In genomic region chr2:103773884-103774283, GRCh38 we compare ENCODE assay signal across 27 cellular contexts.
DNase-seq lines count a peak whose midpoint lies in the region; ATAC-seq, FAIRE-seq and TF ChIP-seq lines count a peak whose summit lies in the region.
"Had no signal": no experiment of that assay in that cellular context is flagged by ENCODE, and none has a peak within 500 bp of the region (broad histone marks: within the 10 kb centered on the region; RNA-seq: fewer than 3 reads in every experiment).

No MANE protein-coding gene starts in this region.

- no peak for TF ChIP-seq EP300 in K562 (IDR thresholded peaks at IDR 0.05; ENCODE audit: low read length)

- peak; percentile 69 for DNase-seq in Caki2 (ENCODE audit: low read depth)
- DNase-seq in NCI-H226: peak; percentile 36
- no peak for DNase-seq in K562 (ENCODE audit: extremely low read depth in 1 of 4, low spot score in 3 of 4)
- DNase-seq in kidney tubule cell (ENCODE audit: low spot score): peak; percentile 89
- no peak for DNase-seq in thyroid gland
- DNase-seq in COLO829 (ENCODE audit: low spot score): no peak
- DNase-seq in NOMO-1 treated with DMSO at 0.1 percent for 48 hours (lab: John Stamatoyannopoulos, UW; ENCODE audit: unreplicated experiment): no peak
- DNase-seq: activated CD4-positive, alpha-beta T cell treated with anti-CD3 and anti-CD28 coated beads, Interleukin-2, amount 50 U/mL, for 1 hour; effector CD4-positive, alpha-beta T cell; esophagus squamous epithelium; H7; naive thymus-derived CD8-positive, alpha-beta T cell; NCI-H2029 treated with DMSO at 0.1 percent for 48 hours; NCI-H510A treated with DMSO at 0.1 percent for 48 hours; stimulated activated CD4-positive, alpha-beta T cell treated with anti-CD3 and anti-CD28 coated beads, Interleukin-12 subunit alpha, Interleukin-12 subunit beta, amount 100 ng/mL, for 4 hours; stomach; T-helper 2 cell; WERI-Rb-1 had no signal

- BruUV-seq in K562 (replicated peaks; lab: Mats Ljungman, UMichigan): no TSS peak

- no peaks in the 10 kb centered on the region for H3K27me3 ChIP-seq in K562 (ENCODE audit: control insufficient read depth in 2 of 2, insufficient read depth in 2 of 2, low read length in 2 of 2)
- no peaks in the 10 kb centered on the region for H3K27me3 ChIP-seq in thyroid gland
- H3K27me3 ChIP-seq: ascending aorta; BLaER1 treated with 17β-estradiol and CSF1 and Interleukin-3, amounts not matched to agents 10 nM and 100 nM; esophagus squamous epithelium; gastroesophageal sphincter; right atrium auricular region; stomach had no signal

- in situ Hi-C loops in Caki2 (cut with HindIII; ENCODE audit: low pct_unique_long_range_greater_than_20kb, low sequenced_read_pairs): no loop called here
- in situ Hi-C loops in K562 (cut with MboI): no loop called here

- H3K9ac ChIP-seq in K562 (ENCODE audit: insufficient read depth in 1 of 2, low read depth in 2 of 2, low read length in 2 of 2): no peak overlapping the region
- H3K9ac ChIP-seq: BLaER1 treated with 17β-estradiol and CSF1 and Interleukin-3, amounts not matched to agents 10 nM and 100 nM had no signal

- H3K36me3 ChIP-seq in K562 (ENCODE audit: control insufficient read depth, insufficient read depth, low read length): no peaks in the 10 kb centered on the region
- H3K36me3 ChIP-seq in thyroid gland: no peaks in the 10 kb centered on the region
- H3K36me3 ChIP-seq: ascending aorta; BLaER1 treated with 17β-estradiol and CSF1 and Interleukin-3, amounts not matched to agents 10 nM and 100 nM; esophagus squamous epithelium; gastroesophageal sphincter; right atrium auricular region; stomach; WERI-Rb-1 had no signal

- POLR2A ChIA-PET in K562 (lab: Yijun Ruan, JAX): no interaction called here

- 5% methylated on average over 4 of the region's 4 CpGs for WGBS in K562 (ENCODE audit: insufficient coverage, low coverage, missing lambda C conversion rate)
- 85 to 86% methylated on average over 4 of the region's 4 CpGs for WGBS in thyroid gland, 2 donors

- no peaks in the 10 kb centered on the region for H3K4me1 ChIP-seq in K562 (replicated peaks in 1 of 2; ENCODE audit: control insufficient read depth in 2 of 2, insufficient read depth in 2 of 2, low read length in 2 of 2)
- no peaks in the 10 kb centered on the region for H3K4me1 ChIP-seq in thyroid gland
- H3K4me1 ChIP-seq: ascending aorta; BLaER1 treated with 17β-estradiol and CSF1 and Interleukin-3, amounts not matched to agents 10 nM and 100 nM; esophagus squamous epithelium; gastroesophageal sphincter; right atrium auricular region; stomach had no signal

- H3K9me3 ChIP-seq in K562 (replicated peaks; ENCODE audit: control insufficient read depth, insufficient read depth, low read depth, low read length) (no peaks in the 10 kb centered on the region), thyroid gland (no peaks in the 10 kb centered on the region)
- H3K9me3 ChIP-seq: ascending aorta; BLaER1 treated with 17β-estradiol and CSF1 and Interleukin-3, amounts not matched to agents 10 nM and 100 nM; esophagus squamous epithelium; right atrium auricular region had no signal

- CTCF ChIA-PET in K562 (lab: Yijun Ruan, JAX; ENCODE audit: low intra/inter-chr PET ratio): no interaction called here

- intact Hi-C loops in K562 (cut with micrococcal nuclease): no loop called here
- intact Hi-C loops in thyroid gland (cut with DNase I): no loop called here

- no peak for FAIRE-seq in K562 (lab: Jason Lieb, UNC)
- FAIRE-seq: G401.6, GM18507 had no signal

- TF ChIP-seq RAD21 in K562 (CRISPR knock-in tag; conservative IDR thresholded peaks at IDR 0.05 in 1 of 2, IDR thresholded peaks at IDR 0.05 in 1 of 2): no peak

- no peak overlapping the region for H2AFZ ChIP-seq in K562 (ENCODE audit: low read depth, low read length)

- H3K79me2 ChIP-seq in K562 (ENCODE audit: control insufficient read depth, insufficient read depth, low read length): no peaks in the 10 kb centered on the region

- H4K20me1 ChIP-seq in K562 (replicated peaks; ENCODE audit: control insufficient read depth, insufficient read depth, low read length): no peaks in the 10 kb centered on the region
- H4K20me1 ChIP-seq: BLaER1 treated with 17β-estradiol and CSF1 and Interleukin-3, amounts not matched to agents 10 nM and 100 nM had no signal

- TF ChIP-seq POLR2A in K562 (conservative IDR thresholded peaks at IDR 0.05) (no peak), thyroid gland (IDR thresholded peaks at IDR 0.05) (no peak)

- H3K4me3 ChIP-seq in K562 (no peak overlapping the region), thyroid gland (replicated peaks in 1 of 3) (no peak overlapping the region)
- H3K4me3 ChIP-seq: ascending aorta; BLaER1 treated with 17β-estradiol and CSF1 and Interleukin-3, amounts not matched to agents 10 nM and 100 nM; esophagus squamous epithelium; gastroesophageal sphincter; right atrium auricular region; SK-N-MC; stomach had no signal

- no peak for ATAC-seq in K562
- no peak for ATAC-seq in GM21825 (IDR thresholded peaks at IDR 0.05; ENCODE audit: unreplicated experiment)
- ATAC-seq: gastroesophageal sphincter; naive thymus-derived CD8-positive, alpha-beta T cell; Panc1 had no signal

- H3K27ac ChIP-seq in K562 (ENCODE audit: extremely low read depth, low read depth, low read length) (no peak overlapping the region), thyroid gland (no peak overlapping the region)
- H3K27ac ChIP-seq: ascending aorta; BLaER1 treated with 17β-estradiol and CSF1 and Interleukin-3, amounts not matched to agents 10 nM and 100 nM; esophagus squamous epithelium; gastroesophageal sphincter; right atrium auricular region; SK-N-MC; stomach; WERI-Rb-1 had no signal

- H3K9me1 ChIP-seq in K562 (ENCODE audit: control insufficient read depth, insufficient read depth, low read length): no peaks in the 10 kb centered on the region

- no peak overlapping the region for H3K4me2 ChIP-seq in K562 (ENCODE audit: insufficient read depth, low read length)
- H3K4me2 ChIP-seq: BLaER1 treated with 17β-estradiol and CSF1 and Interleukin-3, amounts not matched to agents 10 nM and 100 nM had no signal

- TF ChIP-seq CTCF in K562 (IDR thresholded peaks at IDR 0.05 in 2 of 3, conservative IDR thresholded peaks at IDR 0.05 in 1 of 3; ENCODE audit: insufficient read depth in 2 of 3, low read depth in 1 of 3, low read length in 3 of 3): no peak
- no peak for TF ChIP-seq CTCF in thyroid gland (IDR thresholded peaks at IDR 0.05)

TF ChIP-seq in K562, 482 proteins besides CTCF, POLR2A, EP300 and RAD21:
- peak; percentile 30; the same call in 1 of the 2 replicates for TF ChIP-seq MAFG (tag; conservative IDR thresholded peaks at IDR 0.05)
- no peak for TF ChIP-seq SREBF1 (IDR thresholded peaks at IDR 0.05; ENCODE audit: borderline replicate concordance, low read depth, low read length)
- 0 out of 2 replicates have a peak, but pooled peaks have one; percentile 4 for TF ChIP-seq NFE2 (IDR thresholded peaks at IDR 0.05; ENCODE audit: low read depth)
- 0 out of 2 replicates have a peak, but pooled peaks have one; percentile 15 for TF ChIP-seq MAFF (IDR thresholded peaks at IDR 0.05; ENCODE audit: low read length)
- TF ChIP-seq XRCC4 (IDR thresholded peaks at IDR 0.05; ENCODE audit: extremely low read depth, insufficient read depth, insufficient read length): no peak

Comparison
In these comparisons a context has a peak if more than half of its experiments do, and no peak if none do; other contexts are left out.
1. DNase-seq: peak in Caki2 (single experiment), NCI-H226 (single experiment) and kidney tubule cell (single experiment); none in K562 (0 of 4), thyroid gland (0 of 2), COLO829 (single experiment) and NOMO-1 treated with DMSO at 0.1 percent for 48 hours (single experiment).